ENCODE assay signal across 22 cellular contexts in the genomic region with DNA sequence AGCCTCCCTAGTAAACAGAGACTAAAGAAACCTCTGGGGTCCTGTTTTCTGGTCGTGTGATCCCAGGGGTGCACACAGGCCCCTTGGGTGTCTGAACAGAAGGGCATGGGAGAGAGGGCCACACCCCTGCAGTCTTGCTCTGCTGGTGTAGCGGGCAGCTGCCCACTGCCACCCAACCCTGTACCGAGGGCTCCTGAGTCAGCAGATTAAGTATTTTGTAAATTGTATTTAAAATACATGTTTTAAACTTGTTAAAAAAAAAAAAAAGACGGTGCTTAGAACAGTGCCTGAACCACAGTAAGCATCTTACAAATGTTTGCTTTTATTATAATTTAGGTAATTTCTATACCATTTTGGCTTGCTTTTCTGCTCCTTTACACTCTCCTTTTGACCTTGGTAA.
"Had no signal": no experiment of that assay in that cellular context is flagged by ENCODE, and none has a peak within 500 bp of the region (broad histone marks: within the 10 kb centered on the region; RNA-seq: fewer than 3 reads in every experiment).

No MANE protein-coding gene starts in this region.

- ATAC-seq: activated naive CD4-positive, alpha-beta T cell treated with anti-CD3 and anti-CD28 coated beads, Interleukin-2, amount 50 U/mL, for 72 hours; foreskin keratinocyte; left colon; naive thymus-derived CD8-positive, alpha-beta T cell; stimulated activated naive CD8-positive, alpha-beta T cell treated with anti-CD3 and anti-CD28 coated beads, Interleukin-15, Interleukin-2, amounts not matched to agents 100 U/mL and 50 U/mL, for 24 hours; T-cell had no signal

- H3K36me3 ChIP-seq: ovary, prostate gland, upper lobe of right lung had no signal

- H3K27ac ChIP-seq: foreskin keratinocyte, ovary, prostate gland had no signal

- H3K4me3 ChIP-seq: ovary, prostate gland, upper lobe of right lung had no signal

- H3K36me3 Mint-ChIP-seq: activated naive CD4-positive, alpha-beta T cell treated with anti-CD3 and anti-CD28 coated beads, Interleukin-2, amount 50 U/mL, for 72 hours; brain; WTC11 had no signal

- H3K27me3 ChIP-seq: foreskin keratinocyte, ovary, upper lobe of right lung had no signal

- DNase-seq: activated gamma-delta T cell treated with Interleukin-2 at 50 U/mL for 16 hours; activated T-cell treated with anti-CD3 and anti-CD28 coated beads, Interleukin-2, amount 50 U/mL, for 1 hour; aorta; caudate nucleus; dermis blood vessel endothelial cell; effector CD8-positive, alpha-beta T cell; erythroblast; foreskin keratinocyte; glutamatergic neuron; islet precursor cell; left colon; naive thymus-derived CD8-positive, alpha-beta T cell; ovary; stimulated activated CD4-positive, alpha-beta T cell treated with anti-CD3 and anti-CD28 coated beads, Interleukin-4, amount 100 ng/mL, for 4 hours; stimulated activated naive CD8-positive, alpha-beta T cell treated with anti-CD3 and anti-CD28 coated beads, Interleukin-15, Interleukin-2, amounts not matched to agents 100 U/mL and 50 U/mL, for 24 hours; T-cell; upper lobe of right lung had no signal

- H3K4me1 ChIP-seq: prostate gland had no signal

- H3K27ac Mint-ChIP-seq: activated naive CD4-positive, alpha-beta T cell treated with anti-CD3 and anti-CD28 coated beads, Interleukin-2, amount 50 U/mL, for 72 hours; brain; naive thymus-derived CD8-positive, alpha-beta T cell; T-cell; T-helper 2 cell treated with Interferon-gamma antibody and Interleukin-4, amounts not matched to agents 5 μg/mL and 100 μg/mL, for 36 hours; WTC11 had no signal

- H3K27me3 Mint-ChIP-seq: brain; naive thymus-derived CD8-positive, alpha-beta T cell had no signal

- H3K4me3 Mint-ChIP-seq: brain; naive thymus-derived CD8-positive, alpha-beta T cell; T-cell; T-helper 2 cell treated with Interferon-gamma antibody and Interleukin-4, amounts not matched to agents 5 μg/mL and 100 μg/mL, for 36 hours; WTC11 had no signal

- H3K9me3 ChIP-seq: ovary, prostate gland, upper lobe of right lung had no signal

- H3K9me3 Mint-ChIP-seq: activated naive CD4-positive, alpha-beta T cell treated with anti-CD3 and anti-CD28 coated beads, Interleukin-2, amount 50 U/mL, for 72 hours; brain; T-cell; T-helper 2 cell treated with Interferon-gamma antibody and Interleukin-4, amounts not matched to agents 5 μg/mL and 100 μg/mL, for 36 hours; WTC11 had no signal
